ENCODE assay signal across 1 cellular context in the genomic region with DNA sequence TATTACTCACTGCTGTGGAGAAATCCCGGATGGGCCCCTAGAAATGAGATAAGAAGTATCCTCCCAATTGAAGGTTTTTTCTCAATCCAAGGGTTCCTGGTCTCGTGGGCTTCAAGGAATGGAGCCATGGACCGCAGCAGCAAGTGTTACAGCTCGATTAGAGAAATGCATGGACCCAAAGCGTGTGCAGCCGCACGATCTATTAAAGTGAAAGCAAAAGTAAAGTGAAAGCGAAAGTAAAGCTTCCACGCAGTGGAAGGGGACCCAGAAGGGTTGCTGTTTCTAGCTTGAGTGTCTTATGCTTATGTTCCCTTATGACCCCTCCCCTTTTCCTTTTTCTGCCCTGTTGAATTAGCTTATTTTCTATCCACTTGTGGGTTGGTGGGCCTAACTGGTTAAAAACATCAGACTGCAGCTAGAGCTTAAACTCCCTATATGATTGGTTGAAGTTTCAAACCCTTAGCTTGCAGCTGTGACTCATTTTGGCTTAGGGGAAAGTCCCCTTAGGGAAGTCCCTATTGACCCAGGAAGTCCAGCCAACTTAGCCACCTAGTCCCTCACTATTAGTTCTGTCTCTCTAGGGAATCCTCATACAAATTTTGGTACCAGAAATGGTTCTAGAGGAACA.
TF ChIP-seq lines count a peak whose summit lies in the region.

No MANE protein-coding gene starts in this region.

TF ChIP-seq in K562, 482 proteins besides CTCF, POLR2A, EP300 and RAD21 (continued from another document):
- TF ChIP-seq, protein P1, sequence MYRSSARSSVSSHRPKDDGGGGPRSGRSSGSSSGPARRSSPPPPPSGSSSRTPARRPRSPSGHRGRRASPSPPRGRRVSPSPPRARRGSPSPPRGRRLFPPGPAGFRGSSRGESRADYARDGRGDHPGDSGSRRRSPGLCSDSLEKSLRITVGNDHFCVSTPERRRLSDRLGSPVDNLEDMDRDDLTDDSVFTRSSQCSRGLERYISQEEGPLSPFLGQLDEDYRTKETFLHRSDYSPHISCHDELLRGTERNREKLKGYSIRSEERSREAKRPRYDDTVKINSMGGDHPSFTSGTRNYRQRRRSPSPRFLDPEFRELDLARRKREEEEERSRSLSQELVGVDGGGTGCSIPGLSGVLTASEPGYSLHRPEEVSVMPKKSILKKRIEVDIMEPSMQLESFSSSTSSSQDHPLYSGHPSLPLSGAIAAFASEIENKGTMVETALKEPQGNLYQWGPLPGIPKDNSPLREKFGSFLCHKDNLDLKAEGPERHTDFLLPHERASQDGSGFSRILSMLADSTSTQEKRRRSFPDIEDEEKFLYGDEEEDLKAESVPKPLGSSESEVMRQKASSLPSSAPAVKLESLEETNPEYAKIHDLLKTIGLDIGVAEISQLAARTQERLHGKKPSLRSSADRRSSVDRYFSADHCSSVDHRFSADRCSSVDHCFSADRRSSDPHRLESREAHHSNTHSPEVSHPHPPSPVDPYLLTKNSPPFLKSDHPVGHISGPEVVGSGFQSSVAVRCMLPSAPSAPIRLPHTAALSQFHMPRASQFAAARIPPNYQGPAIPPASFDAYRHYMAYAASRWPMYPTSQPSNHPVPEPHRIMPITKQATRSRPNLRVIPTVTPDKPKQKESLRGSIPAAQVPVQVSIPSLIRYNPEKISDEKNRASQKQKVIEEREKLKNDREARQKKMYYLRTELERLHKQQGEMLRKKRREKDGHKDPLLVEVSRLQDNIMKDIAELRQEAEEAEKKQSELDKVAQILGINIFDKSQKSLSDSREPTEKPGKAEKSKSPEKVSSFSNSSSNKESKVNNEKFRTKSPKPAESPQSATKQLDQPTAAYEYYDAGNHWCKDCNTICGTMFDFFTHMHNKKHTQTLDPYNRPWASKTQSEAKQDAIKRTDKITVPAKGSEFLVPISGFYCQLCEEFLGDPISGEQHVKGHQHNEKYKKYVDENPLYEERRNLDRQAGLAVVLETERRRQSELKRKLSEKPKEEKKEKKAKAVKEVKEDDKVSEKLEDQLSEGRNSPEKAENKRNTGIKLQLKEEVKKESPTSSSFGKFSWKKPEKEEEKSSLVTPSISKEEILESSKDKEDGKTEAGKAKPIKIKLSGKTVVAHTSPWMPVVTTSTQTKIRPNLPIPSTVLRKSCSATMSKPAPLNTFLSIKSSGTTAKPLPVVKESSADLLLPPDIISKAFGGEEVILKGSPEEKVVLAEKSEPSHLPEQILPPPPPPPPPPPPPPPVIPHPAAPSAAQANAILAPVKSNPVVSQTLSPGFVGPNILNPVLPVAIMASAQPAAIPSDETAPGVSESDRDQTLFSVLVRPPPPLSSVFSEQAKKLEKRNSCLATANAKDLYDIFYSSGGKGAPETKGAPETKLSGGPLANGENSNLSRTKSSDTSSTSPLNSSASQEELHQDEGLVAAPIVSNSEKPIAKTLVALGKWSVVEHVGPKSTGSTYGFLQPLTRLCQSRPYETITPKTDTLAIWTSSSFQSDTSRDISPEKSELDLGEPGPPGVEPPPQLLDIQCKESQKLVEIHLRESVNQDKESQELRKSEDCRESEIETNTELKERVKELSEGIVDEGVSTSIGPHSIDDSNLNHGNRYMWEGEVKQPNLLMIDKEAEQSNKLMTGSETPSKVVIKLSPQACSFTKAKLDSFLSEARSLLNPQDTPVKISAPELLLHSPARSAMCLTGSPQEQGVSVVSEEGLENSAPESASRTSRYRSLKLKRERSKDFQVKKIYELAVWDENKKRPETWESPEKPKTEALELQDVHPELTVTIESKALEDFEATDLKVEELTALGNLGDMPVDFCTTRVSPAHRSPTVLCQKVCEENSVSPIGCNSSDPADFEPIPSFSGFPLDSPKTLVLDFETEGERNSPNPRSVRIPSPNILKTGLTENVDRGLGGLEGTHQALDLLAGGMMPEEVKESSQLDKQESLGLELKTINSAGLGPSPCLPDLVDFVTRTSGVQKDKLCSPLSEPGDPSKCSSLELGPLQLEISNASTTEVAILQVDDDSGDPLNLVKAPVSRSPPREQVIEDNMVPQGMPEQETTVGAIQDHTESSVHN (IDR thresholded peaks at IDR 0.05; ENCODE audit: borderline replicate concordance in 1 of 2, low read depth in 1 of 2): peak in 1 of 2 experiments; percentile 73; a peak in 2 of 4 replicates
- TF ChIP-seq, protein P2, sequence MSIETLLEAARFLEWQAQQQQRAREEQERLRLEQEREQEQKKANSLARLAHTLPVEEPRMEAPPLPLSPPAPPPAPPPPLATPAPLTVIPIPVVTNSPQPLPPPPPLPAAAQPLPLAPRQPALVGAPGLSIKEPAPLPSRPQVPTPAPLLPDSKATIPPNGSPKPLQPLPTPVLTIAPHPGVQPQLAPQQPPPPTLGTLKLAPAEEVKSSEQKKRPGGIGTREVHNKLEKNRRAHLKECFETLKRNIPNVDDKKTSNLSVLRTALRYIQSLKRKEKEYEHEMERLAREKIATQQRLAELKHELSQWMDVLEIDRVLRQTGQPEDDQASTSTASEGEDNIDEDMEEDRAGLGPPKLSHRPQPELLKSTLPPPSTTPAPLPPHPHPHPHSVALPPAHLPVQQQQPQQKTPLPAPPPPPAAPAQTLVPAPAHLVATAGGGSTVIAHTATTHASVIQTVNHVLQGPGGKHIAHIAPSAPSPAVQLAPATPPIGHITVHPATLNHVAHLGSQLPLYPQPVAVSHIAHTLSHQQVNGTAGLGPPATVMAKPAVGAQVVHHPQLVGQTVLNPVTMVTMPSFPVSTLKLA (conservative IDR thresholded peaks at IDR 0.05): peak; percentile 15 to 40; a peak in 2 of 4 replicates
- TF ChIP-seq, protein P3, sequence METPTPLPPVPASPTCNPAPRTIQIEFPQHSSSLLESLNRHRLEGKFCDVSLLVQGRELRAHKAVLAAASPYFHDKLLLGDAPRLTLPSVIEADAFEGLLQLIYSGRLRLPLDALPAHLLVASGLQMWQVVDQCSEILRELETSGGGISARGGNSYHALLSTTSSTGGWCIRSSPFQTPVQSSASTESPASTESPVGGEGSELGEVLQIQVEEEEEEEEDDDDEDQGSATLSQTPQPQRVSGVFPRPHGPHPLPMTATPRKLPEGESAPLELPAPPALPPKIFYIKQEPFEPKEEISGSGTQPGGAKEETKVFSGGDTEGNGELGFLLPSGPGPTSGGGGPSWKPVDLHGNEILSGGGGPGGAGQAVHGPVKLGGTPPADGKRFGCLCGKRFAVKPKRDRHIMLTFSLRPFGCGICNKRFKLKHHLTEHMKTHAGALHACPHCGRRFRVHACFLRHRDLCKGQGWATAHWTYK (CRISPR knock-in tag; IDR thresholded peaks at IDR 0.05): no peak
- no peak for TF ChIP-seq PTBP1 (IDR thresholded peaks at IDR 0.05; ENCODE audit: low read depth, low read length)
- TF ChIP-seq, protein P4, sequence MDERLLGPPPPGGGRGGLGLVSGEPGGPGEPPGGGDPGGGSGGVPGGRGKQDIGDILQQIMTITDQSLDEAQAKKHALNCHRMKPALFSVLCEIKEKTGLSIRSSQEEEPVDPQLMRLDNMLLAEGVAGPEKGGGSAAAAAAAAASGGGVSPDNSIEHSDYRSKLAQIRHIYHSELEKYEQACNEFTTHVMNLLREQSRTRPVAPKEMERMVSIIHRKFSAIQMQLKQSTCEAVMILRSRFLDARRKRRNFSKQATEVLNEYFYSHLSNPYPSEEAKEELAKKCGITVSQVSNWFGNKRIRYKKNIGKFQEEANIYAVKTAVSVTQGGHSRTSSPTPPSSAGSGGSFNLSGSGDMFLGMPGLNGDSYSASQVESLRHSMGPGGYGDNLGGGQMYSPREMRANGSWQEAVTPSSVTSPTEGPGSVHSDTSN (CRISPR knock-in tag; IDR thresholded peaks at IDR 0.05; ENCODE audit: low read depth): no peak
- TF ChIP-seq, protein P4 (tag; conservative IDR thresholded peaks at IDR 0.05; ENCODE audit: low read depth): no peak
- no peak for TF ChIP-seq E2F3 (CRISPR knock-in tag; IDR thresholded peaks at IDR 0.05)
- TF ChIP-seq PHB2 (IDR thresholded peaks at IDR 0.05; ENCODE audit: low read depth): no peak
- TF ChIP-seq ELF4 (CRISPR knock-in tag; IDR thresholded peaks at IDR 0.05): 0 out of 2 replicates have a peak, but pooled peaks have one; percentile 51
- no peak for TF ChIP-seq POLR2G (IDR thresholded peaks at IDR 0.05; ENCODE audit: low read depth, low read length)
- no peak for TF ChIP-seq RFX7 (CRISPR knock-in tag; IDR thresholded peaks at IDR 0.05)
- TF ChIP-seq XRCC5 (IDR thresholded peaks at IDR 0.05; ENCODE audit: low read depth, low read length): no peak
- no peak for TF ChIP-seq TGIF2 (CRISPR knock-in tag; IDR thresholded peaks at IDR 0.05)
- no peak for TF ChIP-seq GABPB1 (CRISPR knock-in tag; IDR thresholded peaks at IDR 0.05)
